In the genomic region with DNA sequence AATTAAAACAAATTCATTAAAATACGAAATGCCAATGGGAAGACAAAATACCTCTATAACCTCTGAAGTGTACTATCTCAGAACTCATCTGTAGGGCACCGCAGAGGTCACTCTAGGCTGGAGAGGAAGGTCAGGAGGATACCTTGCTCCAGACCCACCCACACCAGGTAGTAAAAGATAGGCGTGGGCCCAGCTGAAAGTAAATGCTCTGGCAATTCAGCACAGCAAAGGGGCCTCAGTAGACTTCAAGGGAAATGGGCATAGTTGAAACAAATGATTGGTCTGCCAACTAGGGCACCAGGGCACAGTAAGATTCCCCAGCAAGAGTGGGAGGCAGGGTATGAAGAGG, we compare ENCODE assay signal across 13 cellular contexts. TPM values are rescaled to one million over a fixed set of nuclear protein-coding genes. Genes with fewer than 3 reads are reported as not detected.
DNase-seq lines count a peak whose midpoint lies in the region; ATAC-seq and TF ChIP-seq lines count a peak whose summit lies in the region.
"Had no signal": no experiment of that assay in that cellular context is flagged by ENCODE, and none has a peak within 500 bp of the region (broad histone marks: within the 10 kb centered on the region; RNA-seq: fewer than 3 reads in every experiment).

No MANE protein-coding gene starts in this region.

- intact Hi-C loops in colonic mucosa (cut with DNase I), result loop anchor here (10.0 kb wide), 1 partner anchor 73 kb away; no protein-coding TSS in a partner anchor
- intact Hi-C loops in mucosa of descending colon (cut with DNase I, micrococcal nuclease), result no loop called here

- peak; percentile 26 for DNase-seq in activated CD8-positive, alpha-beta memory T cell treated with anti-CD3 and anti-CD28 coated beads for 24 hours
- no peak for DNase-seq in activated CD8-positive, alpha-beta memory T cell treated with anti-CD3 and anti-CD28 coated beads, Interleukin-2, amount 50 U/mL, for 4 hours
- DNase-seq in colonic mucosa, result peak; percentile 85
- peak; percentile 57 to 88 (median 68) for DNase-seq in mucosa of descending colon
- no peak for DNase-seq in retina
- DNase-seq in DMS114 treated with DMSO at 0.1 percent for 48 hours (lab: John Stamatoyannopoulos, UW; ENCODE audit: unreplicated experiment), result no peak
- DNase-seq: CD8-positive, alpha-beta T cell; COR-L47; IMR-90 had no signal

- H3K9me3 ChIP-seq in colonic mucosa (no peaks in the 10 kb centered on the region), mucosa of descending colon (no peaks in the 10 kb centered on the region), parathyroid adenoma (ENCODE audit: control insufficient read depth, low read length) (no peaks in the 10 kb centered on the region)

- H2AFZ ChIP-seq in parathyroid adenoma, result no peak overlapping the region

- H3K27ac ChIP-seq in colonic mucosa (peak overlapping the region; percentile 86), parathyroid adenoma (no peak overlapping the region)
- H3K27ac ChIP-seq: 22Rv1 had no signal

- H3K27me3 ChIP-seq in colonic mucosa (no peaks in the 10 kb centered on the region), parathyroid adenoma (ENCODE audit: control insufficient read depth, insufficient read depth, low read length) (no peaks in the 10 kb centered on the region)

- H3K9ac ChIP-seq in colonic mucosa (ENCODE audit: low read depth in 2 of 2, low read length in 2 of 2), result no peak overlapping the region
- no peak overlapping the region for H3K9ac ChIP-seq in parathyroid adenoma

- peak overlapping the region; percentile 32 for H3K4me2 ChIP-seq in parathyroid adenoma (ENCODE audit: low read length)

- H3K4me1 ChIP-seq in colonic mucosa, result peaks cover 5% of the 10 kb centered on the region
- H3K4me1 ChIP-seq in mucosa of descending colon (ENCODE audit: low read depth), result peaks cover 22% of the 10 kb centered on the region
- no peaks in the 10 kb centered on the region for H3K4me1 ChIP-seq in parathyroid adenoma

- ATAC-seq in mucosa of descending colon (peak; percentile 85), GM19452 (IDR thresholded peaks at IDR 0.05; ENCODE audit: unreplicated experiment) (no peak)
- ATAC-seq: CD8-positive, alpha-beta T cell; HCT116 had no signal

- no peak overlapping the region for H3K4me3 ChIP-seq in colonic mucosa
- no peak overlapping the region for H3K4me3 ChIP-seq in mucosa of descending colon
- no peak overlapping the region for H3K4me3 ChIP-seq in parathyroid adenoma (ENCODE audit: low read depth, low read length)

- no peaks in the 10 kb centered on the region for H3K36me3 ChIP-seq in colonic mucosa
- no peaks in the 10 kb centered on the region for H3K36me3 ChIP-seq in mucosa of descending colon (ENCODE audit: low read depth)
- no peaks in the 10 kb centered on the region for H3K36me3 ChIP-seq in parathyroid adenoma (ENCODE audit: control insufficient read depth, insufficient read depth, low read length)

- TF ChIP-seq CTCF in colonic mucosa (IDR thresholded peaks at IDR 0.05) (no peak), mucosa of descending colon (IDR thresholded peaks at IDR 0.05) (no peak), parathyroid adenoma (IDR thresholded peaks at IDR 0.05) (no peak)

- no peaks in the 10 kb centered on the region for H3K79me2 ChIP-seq in parathyroid adenoma

RNA-seq across cellular contexts. Expression of a gene that starts 26.0 kb away (rescaled TPM):
- total RNA-seq in colonic mucosa (100 to 1,000 TPM; 190 to 308 TPM), mucosa of descending colon (100 to 1,000 TPM; 167 to 341 (median 287) TPM)

Comparison
In these comparisons a context has a peak if more than half of its experiments do, and no peak if none do; other contexts are left out.
1. DNase-seq: peak in activated CD8-positive, alpha-beta memory T cell treated with anti-CD3 and anti-CD28 coated beads for 24 hours (single experiment), colonic mucosa (single experiment) and mucosa of descending colon (3 of 3); none in activated CD8-positive, alpha-beta memory T cell treated with anti-CD3 and anti-CD28 coated beads, Interleukin-2, amount 50 U/mL, for 4 hours (single experiment), retina (single experiment) and DMS114 treated with DMSO at 0.1 percent for 48 hours (single experiment).